ENCODE assay signal across 9 cellular contexts in genomic region chr1:912740-913301, GRCh38. TPM values are rescaled to one million over a fixed set of nuclear protein-coding genes. Genes with fewer than 3 reads are reported as not detected.
DNase-seq lines count a peak whose midpoint lies in the region; ATAC-seq, FAIRE-seq and TF ChIP-seq lines count a peak whose summit lies in the region.
"Had no signal": no experiment of that assay in that cellular context is flagged by ENCODE, and none has a peak within 500 bp of the region (broad histone marks: within the 10 kb centered on the region; RNA-seq: fewer than 3 reads in every experiment).

No MANE protein-coding gene starts in this region.

- POLR2A ChIA-PET in A549 (lab: Yijun Ruan, JAX), result no interaction called here
- POLR2A ChIA-PET in activated CD8-positive, alpha-beta T cell treated with anti-CD3 and anti-CD28 coated beads for 36 hours (lab: Charles Lee), result interaction anchor here (0.6 kb wide), 1 partner anchor 364 kb away, joined by 4 read pairs; no protein-coding TSS in a partner anchor

- H3K4me2 ChIP-seq in A549 (peak overlapping the region; percentile 52), keratinocyte (ENCODE audit: control insufficient read depth, extremely low read depth, insufficient read depth, low read depth, low read length) (no peak overlapping the region)

- no peaks in the 10 kb centered on the region for H3K4me1 Mint-ChIP-seq in activated CD8-positive, alpha-beta T cell treated with anti-CD3 and anti-CD28 coated beads for 36 hours (ENCODE audit: low read depth)

- DNase-seq in A549 (ENCODE audit: low read depth in 1 of 2, low spot score in 1 of 2), result peak; percentile 52 to 77
- peak; percentile 0 for DNase-seq in GM06990 (ENCODE audit: extremely low read depth, insufficient read length)
- peak; percentile 30 for DNase-seq in activated CD8-positive, alpha-beta T cell treated with anti-CD3 and anti-CD28 coated beads for 36 hours
- DNase-seq in keratinocyte (ENCODE audit: low read depth, low spot score), result no peak
- DNase-seq in stimulated activated naive CD4-positive, alpha-beta T cell (lab: John Stamatoyannopoulos, UW), result no peak
- DNase-seq in NCI-H774 (lab: John Stamatoyannopoulos, UW), result no peak
- DNase-seq in superior temporal gyrus (ENCODE audit: extremely low spot score), result no peak
- DNase-seq in stimulated activated naive CD4-positive, alpha-beta T cell treated with Interleukin-2 at 50 U/mL for 16 hours (lab: John Stamatoyannopoulos, UW), result no peak
- DNase-seq: NCI-H2029 treated with DMSO at 0.1 percent for 48 hours had no signal

- WGBS in A549 (ENCODE audit: missing lambda C conversion rate), result 19% methylated on average over 18 of the region's 24 CpGs

- H3K9ac ChIP-seq in keratinocyte (ENCODE audit: control insufficient read depth, extremely low read depth, insufficient read depth, low read length), result no peak overlapping the region

- intact Hi-C loops in activated CD8-positive, alpha-beta T cell treated with anti-CD3 and anti-CD28 coated beads for 36 hours (cut with micrococcal nuclease), result no loop called here

- TF ChIP-seq EP300 in A549 (IDR thresholded peaks at IDR 0.05), result no peak

- H4K20me1 ChIP-seq in keratinocyte (ENCODE audit: control insufficient read depth, extremely low read depth, insufficient read depth, low read length), result peaks cover 12% of the 10 kb centered on the region

- dilution Hi-C loops in keratinocyte (cut with MboI; ENCODE audit: extremely low pct_ligation_motif_present, low sequenced_read_pairs), result no loop called here

- FAIRE-seq in A549 (lab: Jason Lieb, UNC) (no peak), keratinocyte (lab: Jason Lieb, UNC) (no peak)

- H3K4me3 ChIP-seq in A549, result no peak overlapping the region
- H3K4me3 ChIP-seq in GM06990 (replicated peaks; ENCODE audit: low read depth, low read length), result no peak overlapping the region
- H3K4me3 ChIP-seq in keratinocyte (ENCODE audit: control insufficient read depth in 2 of 3, extremely low read depth in 1 of 3, insufficient read depth in 2 of 3, low read depth in 1 of 3, low read length in 3 of 3), result no peak overlapping the region

- peaks cover 49% of the 10 kb centered on the region for H3K4me1 ChIP-seq in A549
- peaks cover 5% of the 10 kb centered on the region for H3K4me1 ChIP-seq in keratinocyte (ENCODE audit: control insufficient read depth, extremely low read depth, insufficient read depth, low read length)

- no peaks in the 10 kb centered on the region; the same call in 1 of the 2 replicates for H3K27me3 ChIP-seq in GM06990 (replicated peaks; ENCODE audit: control insufficient read depth, insufficient read depth, low read length)
- peaks cover 73% of the 10 kb centered on the region for H3K27me3 ChIP-seq in keratinocyte (ENCODE audit: control insufficient read depth, extremely low read depth, insufficient read depth, low read length)

- no peaks in the 10 kb centered on the region for H3K36me3 ChIP-seq in GM06990 (ENCODE audit: control insufficient read depth, insufficient read depth, low read length)
- H3K36me3 ChIP-seq in keratinocyte (ENCODE audit: control insufficient read depth in 2 of 2, extremely low read depth in 1 of 2, insufficient read depth in 2 of 2, low read length in 2 of 2), result no peaks in the 10 kb centered on the region

- peak; percentile 70 to 84 for ATAC-seq in A549
- ATAC-seq in activated CD8-positive, alpha-beta T cell treated with anti-CD3 and anti-CD28 coated beads for 36 hours, result peak; percentile 65

- H3K9me3 ChIP-seq in A549, result no peaks in the 10 kb centered on the region
- H3K9me3 ChIP-seq in keratinocyte (ENCODE audit: control insufficient read depth, low read depth, low read length), result no peaks in the 10 kb centered on the region

- H3K27ac ChIP-seq in A549, result peak overlapping the region in 1 of 2 experiments; percentile 89; a peak in 3 of 6 replicates
- no peak overlapping the region for H3K27ac ChIP-seq in keratinocyte (ENCODE audit: control insufficient read depth, insufficient read depth, low read length)

- CTCF ChIA-PET in A549 (lab: Yijun Ruan, JAX), result interaction anchor here (0.8 to 4.3 kb wide), 5 partner anchors 8 to 39 kb away, joined by 3 to 30 read pairs (median 4); no protein-coding TSS in a partner anchor
- CTCF ChIA-PET in activated CD8-positive, alpha-beta T cell treated with anti-CD3 and anti-CD28 coated beads for 36 hours (lab: Charles Lee), result interaction anchor here (1.4 kb wide), 1 partner anchor 89 kb away, joined by 3 read pairs; no protein-coding TSS in a partner anchor

- H3K27me3 Mint-ChIP-seq in activated CD8-positive, alpha-beta T cell treated with anti-CD3 and anti-CD28 coated beads for 36 hours, result peaks cover 24% of the 10 kb centered on the region

- H3K9me1 ChIP-seq in keratinocyte (ENCODE audit: control insufficient read depth, extremely low read depth, insufficient read depth, low read length), result no peaks in the 10 kb centered on the region

- no peaks in the 10 kb centered on the region for H3K9me3 Mint-ChIP-seq in activated CD8-positive, alpha-beta T cell treated with anti-CD3 and anti-CD28 coated beads for 36 hours

- H3K36me3 Mint-ChIP-seq in activated CD8-positive, alpha-beta T cell treated with anti-CD3 and anti-CD28 coated beads for 36 hours (ENCODE audit: low read depth), result no peaks in the 10 kb centered on the region

- TF ChIP-seq POLR2A in A549 (IDR thresholded peaks at IDR 0.05; ENCODE audit: low read length), result no peak

- H3K4me3 Mint-ChIP-seq in activated CD8-positive, alpha-beta T cell treated with anti-CD3 and anti-CD28 coated beads for 36 hours, result no peak overlapping the region

- no peak overlapping the region for H2AFZ ChIP-seq in keratinocyte (ENCODE audit: control insufficient read depth, low read length)

- H3K27ac Mint-ChIP-seq in activated CD8-positive, alpha-beta T cell treated with anti-CD3 and anti-CD28 coated beads for 36 hours, result no peak overlapping the region

- 0 out of 5 replicates have a peak, but pooled peaks of 1 of the 2 experiments have one; percentile 9 for TF ChIP-seq RAD21 in A549 (conservative IDR thresholded peaks at IDR 0.05 in 1 of 2, IDR thresholded peaks at IDR 0.05 in 1 of 2)

- no peaks in the 10 kb centered on the region for H3K79me2 ChIP-seq in keratinocyte (ENCODE audit: control insufficient read depth, insufficient read depth, low read length)

- TF ChIP-seq CTCF in A549 (IDR thresholded peaks at IDR 0.05) (no peak), GM06990 (IDR thresholded peaks at IDR 0.05; ENCODE audit: insufficient read depth, low read length, poor library complexity, severe bottlenecking) (no peak), keratinocyte (optimal IDR thresholded peaks at IDR 0.05 in 1 of 3, IDR thresholded peaks at IDR 0.05 in 1 of 3, conservative IDR thresholded peaks at IDR 0.05 in 1 of 3; ENCODE audit: extremely low read depth in 1 of 3, insufficient read depth in 2 of 3, low read length in 3 of 3) (peak; percentile 30 to 64 (median 32))
- no peak for TF ChIP-seq CTCF in activated CD8-positive, alpha-beta T cell treated with anti-CD3 and anti-CD28 coated beads for 36 hours (IDR thresholded peaks at IDR 0.05)

RNA-seq across cellular contexts. Expression of gene SAMD11, which starts 10.9 kb away (rescaled TPM):
- 13.3 and 22.4 TPM in 2 replicates for polyA plus RNA-seq in A549 (2011; rRNA removed)
- polyA plus RNA-seq in A549 (2012; cell fraction: cytosol; rRNA removed), result 35.9 and 62.6 TPM in 2 replicates
- polyA plus RNA-seq in A549 (2012; cell fraction: nucleus; rRNA removed), result 122 and 165 TPM in 2 replicates
- polyA plus RNA-seq in A549 (2017; fragmentation: RNase III; extraction: RNeasy Plus Mini Kit Qiagen cat#74134 plus additional on column Dnase treatment), result 32.9 to 52.8 TPM (median 46.2 TPM) in 3 replicates
- 10.7 and 15.8 TPM in 2 replicates for polyA minus RNA-seq in A549 (2011; rRNA and poly(A)+ RNA removed)
- not detected for total RNA-seq in activated CD8-positive, alpha-beta T cell treated with anti-CD3 and anti-CD28 coated beads for 36 hours
- polyA plus RNA-seq in keratinocyte, result 0.03 TPM in 1 of 3 replicates, not detected in the others
- polyA plus RNA-seq in keratinocyte (2011; ENCODE audit: low read depth), result not detected
- 0.05 TPM in 1 of 2 replicates, not detected in the other for polyA plus RNA-seq in keratinocyte (2011; cell fraction: cytosol; rRNA removed)
- polyA plus RNA-seq in keratinocyte (2011; cell fraction: nucleus; rRNA removed), result 0.08 TPM in 1 of 2 replicates, not detected in the other
- 0.20 TPM in 1 of 2 replicates, not detected in the other for polyA plus RNA-seq in keratinocyte (2012; ENCODE audit: low replicate concordance)
- not detected in 3 replicates for polyA minus RNA-seq in keratinocyte
- 8.2 TPM for polyA minus RNA-seq in keratinocyte (2011; cell fraction: cytosol; rRNA and poly(A)+ RNA removed)
- 0.39 and 0.95 TPM in 2 replicates for polyA minus RNA-seq in keratinocyte (2011; cell fraction: nucleus; rRNA and poly(A)+ RNA removed)

RNA-seq across cellular contexts. Expression of gene NOC2L, which starts 46.2 kb away (rescaled TPM):
- polyA plus RNA-seq in A549 (2011; rRNA removed) (41.0 and 48.4 TPM in 2 replicates), A549 (2017; fragmentation: RNase III; extraction: RNeasy Plus Mini Kit Qiagen cat#74134 plus additional on column Dnase treatment) (68.1 to 81.6 TPM (median 73.5 TPM) in 3 replicates), keratinocyte (51.0 to 74.0 TPM (median 51.8 TPM) in 3 replicates)
- polyA plus RNA-seq in A549 (2012; cell fraction: cytosol; rRNA removed), result 74.3 and 83.6 TPM in 2 replicates
- polyA plus RNA-seq in A549 (2012; cell fraction: nucleus; rRNA removed), result 144 and 170 TPM in 2 replicates
- 55.5 and 68.4 TPM in 2 replicates for polyA minus RNA-seq in A549 (2011; rRNA and poly(A)+ RNA removed)
- 100 to 1,000 TPM; 138 to 139 TPM for total RNA-seq in activated CD8-positive, alpha-beta T cell treated with anti-CD3 and anti-CD28 coated beads for 36 hours
- polyA plus RNA-seq in keratinocyte (2011; ENCODE audit: low read depth), result 67.1 TPM
- 36.0 and 57.5 TPM in 2 replicates for polyA plus RNA-seq in keratinocyte (2011; cell fraction: cytosol; rRNA removed)
- 85.1 and 88.1 TPM in 2 replicates for polyA plus RNA-seq in keratinocyte (2011; cell fraction: nucleus; rRNA removed)
- 43.6 and 94.6 TPM in 2 replicates for polyA plus RNA-seq in keratinocyte (2012; ENCODE audit: low replicate concordance)
- polyA minus RNA-seq in keratinocyte, result 74.9 to 110 TPM (median 79.2 TPM) in 3 replicates
- polyA minus RNA-seq in keratinocyte (2011; cell fraction: cytosol; rRNA and poly(A)+ RNA removed), result 114 TPM
- 55.0 and 58.8 TPM in 2 replicates for polyA minus RNA-seq in keratinocyte (2011; cell fraction: nucleus; rRNA and poly(A)+ RNA removed)

RNA-seq across cellular contexts. Expression of gene KLHL17, which starts 47.6 kb away (rescaled TPM):
- polyA plus RNA-seq in A549 (2011; rRNA removed), result 5.7 and 8.5 TPM in 2 replicates
- 24.0 and 29.4 TPM in 2 replicates for polyA plus RNA-seq in A549 (2012; cell fraction: cytosol; rRNA removed)
- polyA plus RNA-seq in A549 (2012; cell fraction: nucleus; rRNA removed), result 322 and 395 TPM in 2 replicates
- 17.9 to 21.6 TPM (median 18.7 TPM) in 3 replicates for polyA plus RNA-seq in A549 (2017; fragmentation: RNase III; extraction: RNeasy Plus Mini Kit Qiagen cat#74134 plus additional on column Dnase treatment)
- polyA minus RNA-seq in A549 (2011; rRNA and poly(A)+ RNA removed), result 1.9 and 2.5 TPM in 2 replicates
- total RNA-seq in activated CD8-positive, alpha-beta T cell treated with anti-CD3 and anti-CD28 coated beads for 36 hours, result 10 to 100 TPM; 27.8 to 31.2 TPM
- polyA plus RNA-seq in keratinocyte, result 6.5 to 17.8 TPM (median 8.5 TPM) in 3 replicates
- 2.2 TPM for polyA plus RNA-seq in keratinocyte (2011; ENCODE audit: low read depth)
- 1.7 and 3.4 TPM in 2 replicates for polyA plus RNA-seq in keratinocyte (2011; cell fraction: cytosol; rRNA removed)
- 61.4 and 81.3 TPM in 2 replicates for polyA plus RNA-seq in keratinocyte (2011; cell fraction: nucleus; rRNA removed)
- polyA plus RNA-seq in keratinocyte (2012; ENCODE audit: low replicate concordance), result 7.6 TPM in 2 replicates
- 3.6 to 4.8 TPM (median 4.2 TPM) in 3 replicates for polyA minus RNA-seq in keratinocyte
- polyA minus RNA-seq in keratinocyte (2011; cell fraction: cytosol; rRNA and poly(A)+ RNA removed), result 3.3 TPM
- 12.2 and 13.9 TPM in 2 replicates for polyA minus RNA-seq in keratinocyte (2011; cell fraction: nucleus; rRNA and poly(A)+ RNA removed)

RNA-seq across cellular contexts. Expression of gene PLEKHN1, which starts 53.5 kb away (rescaled TPM):
- polyA plus RNA-seq in A549 (2011; rRNA removed), result 0.61 and 0.75 TPM in 2 replicates
- polyA plus RNA-seq in A549 (2012; cell fraction: cytosol; rRNA removed), result 1.6 and 2.3 TPM in 2 replicates
- polyA plus RNA-seq in A549 (2012; cell fraction: nucleus; rRNA removed), result 9.4 and 13.1 TPM in 2 replicates
- 3.2 to 3.6 TPM (median 3.4 TPM) in 3 replicates for polyA plus RNA-seq in A549 (2017; fragmentation: RNase III; extraction: RNeasy Plus Mini Kit Qiagen cat#74134 plus additional on column Dnase treatment)
- polyA minus RNA-seq in A549 (2011; rRNA and poly(A)+ RNA removed), result 0.33 and 0.73 TPM in 2 replicates
- total RNA-seq in activated CD8-positive, alpha-beta T cell treated with anti-CD3 and anti-CD28 coated beads for 36 hours, result 1 to 10 TPM; 1.0 to 1.3 TPM
- 2.5 to 4.9 TPM (median 3.8 TPM) in 3 replicates for polyA plus RNA-seq in keratinocyte
- polyA plus RNA-seq in keratinocyte (2011; ENCODE audit: low read depth), result 4.0 TPM
- polyA plus RNA-seq in keratinocyte (2011; cell fraction: cytosol; rRNA removed), result 1.4 and 4.6 TPM in 2 replicates
- 14.0 and 25.9 TPM in 2 replicates for polyA plus RNA-seq in keratinocyte (2011; cell fraction: nucleus; rRNA removed)
- polyA plus RNA-seq in keratinocyte (2012; ENCODE audit: low replicate concordance), result 10.0 and 12.7 TPM in 2 replicates
- polyA minus RNA-seq in keratinocyte, result 2.1 to 7.9 TPM (median 2.2 TPM) in 3 replicates
- 5.8 TPM for polyA minus RNA-seq in keratinocyte (2011; cell fraction: cytosol; rRNA and poly(A)+ RNA removed)
- polyA minus RNA-seq in keratinocyte (2011; cell fraction: nucleus; rRNA and poly(A)+ RNA removed), result 9.8 and 12.5 TPM in 2 replicates

Comparison
In these comparisons a context has a peak if more than half of its experiments do, and no peak if none do; other contexts are left out.
1. DNase-seq: peak in A549 (2 of 2), GM06990 (single experiment) and activated CD8-positive, alpha-beta T cell treated with anti-CD3 and anti-CD28 coated beads for 36 hours (single experiment); none in keratinocyte (single experiment), stimulated activated naive CD4-positive, alpha-beta T cell (0 of 6), NCI-H774 (single experiment), superior temporal gyrus (single experiment) and stimulated activated naive CD4-positive, alpha-beta T cell treated with Interleukin-2 at 50 U/mL for 16 hours (single experiment).
2. CTCF ChIP-seq: peak in keratinocyte (3 of 3); none in A549 (single experiment), GM06990 (single experiment) and activated CD8-positive, alpha-beta T cell treated with anti-CD3 and anti-CD28 coated beads for 36 hours (single experiment).
3. RNA of gene SAMD11, which starts 10.9 kb away (polyA plus RNA-seq): 13.3 to 165 TPM in A549; 0.03 to 0.20 TPM in keratinocyte; every median in the first group is over 10 times any median in the second.